ENCODE assay signal across 6 cellular contexts in the genomic region with DNA sequence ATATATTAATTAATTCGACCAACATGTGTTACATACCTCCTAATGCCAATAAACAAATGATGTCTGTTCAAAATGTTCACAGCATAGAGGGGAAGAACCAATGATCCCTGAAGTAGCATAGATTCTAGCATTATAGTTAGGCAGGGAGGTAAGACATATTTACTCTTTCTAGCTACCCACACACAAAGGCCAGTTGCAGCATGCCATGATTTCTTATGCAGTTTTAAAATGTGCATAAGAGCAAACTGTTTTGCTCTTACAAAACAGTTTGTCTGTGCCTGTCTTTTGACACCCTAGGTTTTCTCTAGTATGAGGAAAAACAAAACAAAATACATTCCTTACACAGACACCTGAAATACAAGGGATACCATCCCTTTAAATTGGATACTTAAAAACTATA.
"Had no signal": no experiment of that assay in that cellular context is flagged by ENCODE, and none has a peak within 500 bp of the region (broad histone marks: within the 10 kb centered on the region; RNA-seq: fewer than 3 reads in every experiment).

No MANE protein-coding gene starts in this region.

- DNase-seq: GOT3, H7 had no signal

- ATAC-seq: HCT116, K562 had no signal

- FAIRE-seq: HTR-8/SVneo, K562 had no signal

- H3K4me1 ChIP-seq: HAP-1 had no signal

- H3K4me3 ChIP-seq: HAP-1, K562 had no signal

- H3K9me3 ChIP-seq: HAP-1 had no signal

- H3K36me3 ChIP-seq: HAP-1 had no signal
